In genomic region chr16:83926726-83927397, GRCh38 we compare ENCODE assay signal across 8 cellular contexts. TPM values are rescaled to one million over a fixed set of nuclear protein-coding genes. Genes with fewer than 3 reads are reported as not detected.
DNase-seq lines count a peak whose midpoint lies in the region; ATAC-seq and TF ChIP-seq lines count a peak whose summit lies in the region.

No MANE protein-coding gene starts in this region.

- no peaks in the 10 kb centered on the region for H3K9me3 ChIP-seq in CD8-positive, alpha-beta T cell (ENCODE audit: low read length)

- peaks cover 13% of the 10 kb centered on the region for H3K36me3 Mint-ChIP-seq in CD8-positive, alpha-beta T cell
- H3K36me3 Mint-ChIP-seq in activated CD4-positive, alpha-beta T cell treated with anti-CD3 and anti-CD28 coated beads, Interleukin-2, amount 10 ng/mL, durations not matched to agents 24 days and 14 days (ENCODE audit: low read depth), result no peaks in the 10 kb centered on the region

- no peak overlapping the region for H3K27ac Mint-ChIP-seq in CD8-positive, alpha-beta T cell
- no peak overlapping the region for H3K27ac Mint-ChIP-seq in activated CD4-positive, alpha-beta T cell treated with anti-CD3 and anti-CD28 coated beads, Interleukin-2, amount 10 ng/mL, durations not matched to agents 24 days and 14 days

- no peaks in the 10 kb centered on the region for H3K27me3 ChIP-seq in CD8-positive, alpha-beta T cell (ENCODE audit: insufficient read depth, low read length)

- no peak overlapping the region for H3K27ac ChIP-seq in CD8-positive, alpha-beta T cell (ENCODE audit: low read depth, low read length)

- CTCF ChIA-PET in CD8-positive, alpha-beta T cell (lab: Charles Lee), result interaction anchor here (0.6 to 2.2 kb wide), 14 partner anchors 9 to 249 kb away, joined by 3 to 12 read pairs (median 4); partner anchors contain the start of gene MBTPS1

- peaks cover 4% of the 10 kb centered on the region for H3K4me1 Mint-ChIP-seq in CD8-positive, alpha-beta T cell (ENCODE audit: low read depth)
- no peaks in the 10 kb centered on the region for H3K4me1 Mint-ChIP-seq in activated CD4-positive, alpha-beta T cell treated with anti-CD3 and anti-CD28 coated beads, Interleukin-2, amount 10 ng/mL, durations not matched to agents 24 days and 14 days

- intact Hi-C loops in CD8-positive, alpha-beta T cell (cut with DNase I, micrococcal nuclease), result loop anchor here in 1 of 2 experiments (5.0 kb wide), 1 partner anchor 100 kb away; no protein-coding TSS in a partner anchor
- intact Hi-C loops in activated CD4-positive, alpha-beta T cell treated with anti-CD3 and anti-CD28 coated beads, Interleukin-2, amount 10 ng/mL, durations not matched to agents 24 days and 14 days (cut with micrococcal nuclease), result no loop called here

- peak; percentile 28 to 70 (median 43) for DNase-seq in CD8-positive, alpha-beta T cell
- DNase-seq in GM20000 (ENCODE audit: low spot score) (peak; percentile 82), NCI-H1694 (lab: John Stamatoyannopoulos, UW) (peak; percentile 60), dermis microvascular lymphatic vessel endothelial cell (ENCODE audit: low read depth in 2 of 2) (peak; percentile 22 to 54), kidney tubule cell (ENCODE audit: low spot score) (peak; percentile 92)
- peak; percentile 89 for DNase-seq in activated CD4-positive, alpha-beta T cell treated with anti-CD3 and anti-CD28 coated beads, Interleukin-2, amount 10 ng/mL, durations not matched to agents 24 days and 14 days
- peak; percentile 29 for DNase-seq in stimulated activated CD4-positive, alpha-beta T cell treated with anti-CD3 and anti-CD28 coated beads, Interleukin-2, amount 100 ng/mL, for 4 hours (ENCODE audit: low read depth)

- H3K4me1 ChIP-seq in CD8-positive, alpha-beta T cell (ENCODE audit: insufficient read depth, low read length), result no peaks in the 10 kb centered on the region

- H3K4me3 Mint-ChIP-seq in CD8-positive, alpha-beta T cell, result no peak overlapping the region
- no peak overlapping the region for H3K4me3 Mint-ChIP-seq in activated CD4-positive, alpha-beta T cell treated with anti-CD3 and anti-CD28 coated beads, Interleukin-2, amount 10 ng/mL, durations not matched to agents 24 days and 14 days

- H3K36me3 ChIP-seq in CD8-positive, alpha-beta T cell (ENCODE audit: insufficient read depth, low read length), result no peaks in the 10 kb centered on the region

- no peaks in the 10 kb centered on the region for H3K27me3 Mint-ChIP-seq in CD8-positive, alpha-beta T cell (ENCODE audit: low read depth)
- H3K27me3 Mint-ChIP-seq in activated CD4-positive, alpha-beta T cell treated with anti-CD3 and anti-CD28 coated beads, Interleukin-2, amount 10 ng/mL, durations not matched to agents 24 days and 14 days, result no peaks in the 10 kb centered on the region

- peak; percentile 72 for ATAC-seq in CD8-positive, alpha-beta T cell
- ATAC-seq in HG03175 (IDR thresholded peaks at IDR 0.05; ENCODE audit: unreplicated experiment), result no peak

- H3K9me3 Mint-ChIP-seq in CD8-positive, alpha-beta T cell, result no peaks in the 10 kb centered on the region
- H3K9me3 Mint-ChIP-seq in activated CD4-positive, alpha-beta T cell treated with anti-CD3 and anti-CD28 coated beads, Interleukin-2, amount 10 ng/mL, durations not matched to agents 24 days and 14 days, result no peaks in the 10 kb centered on the region

- peak; percentile 87 for TF ChIP-seq CTCF in CD8-positive, alpha-beta T cell (IDR thresholded peaks at IDR 0.05)
- peak; percentile 98 for TF ChIP-seq CTCF in GM20000 (IDR thresholded peaks at IDR 0.05; ENCODE audit: extremely low read depth, missing control alignments)

- no peak overlapping the region for H3K4me3 ChIP-seq in CD8-positive, alpha-beta T cell (ENCODE audit: low read depth, low read length)

- POLR2A ChIA-PET in CD8-positive, alpha-beta T cell (lab: Charles Lee), result no interaction called here

RNA-seq across cellular contexts. Expression of gene OSGIN1, which starts 26.2 kb away (rescaled TPM):
- total RNA-seq in CD8-positive, alpha-beta T cell, result 1 to 10 TPM in 1 of 2 experiments, under 1 TPM in 1; 0.84 to 1.0 TPM
- total RNA-seq in activated CD4-positive, alpha-beta T cell treated with anti-CD3 and anti-CD28 coated beads, Interleukin-2, amount 10 ng/mL, durations not matched to agents 24 days and 14 days, result 0.72 and 1.3 TPM in 2 replicates
- 0.77 and 1.3 TPM in 2 replicates for total RNA-seq in dermis microvascular lymphatic vessel endothelial cell

RNA-seq across cellular contexts. Expression of gene MLYCD, which starts 27.9 kb away (rescaled TPM):
- total RNA-seq in CD8-positive, alpha-beta T cell, result 1 to 10 TPM; 2.9 to 4.0 TPM
- total RNA-seq in activated CD4-positive, alpha-beta T cell treated with anti-CD3 and anti-CD28 coated beads, Interleukin-2, amount 10 ng/mL, durations not matched to agents 24 days and 14 days, result 5.0 and 5.3 TPM in 2 replicates
- total RNA-seq in dermis microvascular lymphatic vessel endothelial cell, result 1.7 and 2.9 TPM in 2 replicates

RNA-seq across cellular contexts. Expression of gene NECAB2, which starts 41.2 kb away (rescaled TPM):
- not detected for total RNA-seq in CD8-positive, alpha-beta T cell
- not detected in 2 replicates for total RNA-seq in activated CD4-positive, alpha-beta T cell treated with anti-CD3 and anti-CD28 coated beads, Interleukin-2, amount 10 ng/mL, durations not matched to agents 24 days and 14 days
- total RNA-seq in dermis microvascular lymphatic vessel endothelial cell, result not detected in 2 replicates

Comparison
In these comparisons a context has a peak if more than half of its experiments do, and no peak if none do; other contexts are left out.
1. DNase-seq: peak in every context shown above with its lines; median percentile 92 in kidney tubule cell; 89 in activated CD4-positive, alpha-beta T cell treated with anti-CD3 and anti-CD28 coated beads, Interleukin-2, amount 10 ng/mL, durations not matched to agents 24 days and 14 days; 82 in GM20000; 60 in NCI-H1694; 43 in CD8-positive, alpha-beta T cell; 38 in dermis microvascular lymphatic vessel endothelial cell; 29 in stimulated activated CD4-positive, alpha-beta T cell treated with anti-CD3 and anti-CD28 coated beads, Interleukin-2, amount 100 ng/mL, for 4 hours.